ENCODE assay signal across 22 cellular contexts in the genomic region with DNA sequence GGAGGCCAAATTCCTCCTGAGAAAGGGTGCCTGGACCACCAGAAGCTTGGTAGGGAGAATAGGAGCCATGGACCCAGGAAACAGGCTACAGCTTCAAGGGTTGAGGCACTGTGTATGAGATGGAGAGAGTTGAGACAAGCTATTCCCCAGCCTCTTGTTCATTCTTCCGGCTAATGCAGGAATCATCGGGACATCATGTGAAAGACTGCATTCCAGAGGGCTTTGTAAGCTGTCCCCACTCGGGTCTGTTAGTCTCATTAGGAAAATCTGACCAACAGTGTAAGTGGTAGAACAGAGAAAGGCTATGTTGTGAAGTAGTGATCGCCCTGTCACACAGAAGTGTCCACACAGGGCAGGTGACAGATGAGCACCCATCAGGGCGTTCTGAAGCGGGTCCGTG.
A peak's percentile ranks its signal among the peaks of the same experiment; 100 is the strongest.
DNase-seq lines count a peak whose midpoint lies in the region; TF ChIP-seq lines count a peak whose summit lies in the region.
"Had no signal": no experiment of that assay in that cellular context is flagged by ENCODE, and none has a peak within 500 bp of the region (broad histone marks: within the 10 kb centered on the region; RNA-seq: fewer than 3 reads in every experiment).

No MANE protein-coding gene starts in this region.

- no peak for TF ChIP-seq CTCF in fibroblast of pulmonary artery (IDR thresholded peaks at IDR 0.05; ENCODE audit: low read length, missing control alignments)
- no peak for TF ChIP-seq CTCF in MM.1S (IDR thresholded peaks at IDR 0.05; ENCODE audit: low read length)

- H3F3A ChIP-seq in MM.1S (ENCODE audit: insufficient read depth, low read length): no peaks in the 10 kb centered on the region

- H3K4me2 ChIP-seq in MM.1S (ENCODE audit: low read depth, low read length): no peak overlapping the region

- no peak overlapping the region for H3K27ac ChIP-seq in MM.1S (ENCODE audit: low read length)
- H3K27ac ChIP-seq: stomach, upper lobe of left lung had no signal

- no peaks in the 10 kb centered on the region for H3K27me3 ChIP-seq in MM.1S (replicated peaks; ENCODE audit: insufficient read depth, low read length)
- H3K27me3 ChIP-seq: upper lobe of left lung had no signal

- H4K20me1 ChIP-seq in MM.1S (ENCODE audit: insufficient read depth, low read length): no peaks in the 10 kb centered on the region

- no peaks in the 10 kb centered on the region for H3K4me1 ChIP-seq in MM.1S (ENCODE audit: low read length)
- H3K4me1 ChIP-seq: stomach, upper lobe of left lung had no signal

- H3K4me3 ChIP-seq in fibroblast of pulmonary artery (replicated peaks; ENCODE audit: low read depth, low read length): no peak overlapping the region
- H3K4me3 ChIP-seq in MM.1S (ENCODE audit: low read length): no peak overlapping the region
- H3K4me3 ChIP-seq: stomach, upper lobe of left lung had no signal

- no peaks in the 10 kb centered on the region for H3K9me2 ChIP-seq in MM.1S (replicated peaks; ENCODE audit: insufficient read depth, low read length)

- no peaks in the 10 kb centered on the region for H3K79me2 ChIP-seq in MM.1S (ENCODE audit: low read length)

- DNase-seq in EH (ENCODE audit: low read depth) (peak; percentile 55), RPMI7951 (ENCODE audit: low read depth) (peak; percentile 14), fibroblast of pulmonary artery (ENCODE audit: low read depth) (peak; percentile 57), renal cortical epithelial cell (ENCODE audit: low read depth) (peak; percentile 36), T-helper 1 cell (no peak), GDM1 (lab: John Stamatoyannopoulos, UW) (no peak), MM.1S (no peak)
- DNase-seq in activated T-cell treated with anti-CD3 and anti-CD28 coated beads, Interleukin-2, amount 50 U/mL, for 1 hour: no peak
- DNase-seq: ACHN; activated CD4-positive, alpha-beta T cell treated with anti-CD3 and anti-CD28 coated beads for 1 hour; activated CD8-positive, alpha-beta memory T cell treated with anti-CD3 and anti-CD28 coated beads for 24 hours; activated naive CD4-positive, alpha-beta T cell treated with Interleukin-2 at 50 U/mL for 16 hours; activated T-cell treated with anti-CD3 and anti-CD28 coated beads, Interleukin-2, amount 50 U/mL, for 4 hours; CD4-positive, CD25-positive, alpha-beta regulatory T cell; erythroblast; KBM-7; NCI-H187; NCI-H774; right cardiac atrium; stomach; SW 1271; upper lobe of left lung had no signal

- no peak overlapping the region for H2AFZ ChIP-seq in MM.1S (ENCODE audit: low read length)

- H3K36me3 ChIP-seq in MM.1S (replicated peaks; ENCODE audit: insufficient read depth, low read length): no peaks in the 10 kb centered on the region
- H3K36me3 ChIP-seq: stomach, upper lobe of left lung had no signal

- no peak overlapping the region for H3K9ac ChIP-seq in MM.1S (ENCODE audit: low read length)

- H3K9me3 ChIP-seq in MM.1S (replicated peaks; ENCODE audit: insufficient read depth, low read length): no peaks in the 10 kb centered on the region
- H3K9me3 ChIP-seq: stomach, upper lobe of left lung had no signal

Comparison
In these comparisons a context has a peak if more than half of its experiments do, and no peak if none do; other contexts are left out.
1. DNase-seq: peak in EH (single experiment), RPMI7951 (single experiment), fibroblast of pulmonary artery (single experiment) and renal cortical epithelial cell (single experiment); none in activated T-cell treated with anti-CD3 and anti-CD28 coated beads, Interleukin-2, amount 50 U/mL, for 1 hour (single experiment), T-helper 1 cell (0 of 5), GDM1 (single experiment) and MM.1S (single experiment).